ENCODE assay signal across 12 cellular contexts in the genomic region with DNA sequence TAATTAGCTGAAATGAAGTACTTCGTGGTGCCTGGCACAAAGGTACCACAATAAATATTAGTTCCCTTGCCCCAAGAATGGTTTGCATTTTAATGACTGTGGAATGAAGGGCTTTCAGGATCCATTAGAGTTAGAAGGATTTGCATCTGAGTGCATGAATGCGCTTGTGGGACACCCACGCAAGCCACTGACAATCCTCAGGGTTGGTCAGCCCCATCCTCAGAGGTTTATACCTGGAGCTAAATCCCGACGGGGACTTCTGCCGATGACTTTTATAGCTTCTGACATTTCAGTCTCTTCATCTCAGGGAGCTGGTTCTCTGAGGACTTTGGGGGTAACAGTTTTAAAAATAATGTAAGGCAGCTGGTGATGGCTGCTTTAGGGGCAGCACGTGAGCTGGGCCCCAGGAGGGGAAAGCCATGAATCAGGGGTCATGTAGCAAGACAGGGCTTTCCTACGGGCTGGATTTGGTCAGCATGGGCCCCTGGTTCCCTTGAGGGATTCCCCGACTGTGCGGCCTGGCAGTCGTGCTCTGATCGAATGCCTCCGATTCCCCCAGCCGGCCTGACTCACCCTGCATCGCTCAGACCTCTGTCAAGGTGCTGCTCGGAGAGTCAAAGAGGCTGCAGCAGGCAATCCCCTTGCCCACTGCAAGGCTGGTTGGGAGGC. TPM values are rescaled to one million over a fixed set of nuclear protein-coding genes. Genes with fewer than 3 reads are reported as not detected.
A peak's percentile ranks its signal among the peaks of the same experiment; 100 is the strongest.
DNase-seq lines count a peak whose midpoint lies in the region; ATAC-seq, FAIRE-seq and TF ChIP-seq lines count a peak whose summit lies in the region.
"Had no signal": no experiment of that assay in that cellular context is flagged by ENCODE, and none has a peak within 500 bp of the region (broad histone marks: within the 10 kb centered on the region; RNA-seq: fewer than 3 reads in every experiment).

No MANE protein-coding gene starts in this region.

- H3K9me3 Mint-ChIP-seq in natural killer cell = no peaks in the 10 kb centered on the region
- H3K9me3 Mint-ChIP-seq: naive thymus-derived CD8-positive, alpha-beta T cell had no signal

- no peaks in the 10 kb centered on the region for H3K9me3 ChIP-seq in K562 (replicated peaks; ENCODE audit: control insufficient read depth, insufficient read depth, low read depth, low read length)

- H4K20me1 ChIP-seq in K562 (replicated peaks; ENCODE audit: control insufficient read depth, insufficient read depth, low read length) = 0 out of 2 replicates have a peak, but pooled peaks cover 5% of the 10 kb centered on the region

- peaks cover 33 to 52% of the 10 kb centered on the region in 2 experiments for H3K27me3 ChIP-seq in K562 (ENCODE audit: control insufficient read depth in 2 of 2, insufficient read depth in 2 of 2, low read length in 2 of 2)

- no peak overlapping the region for H3K4me3 ChIP-seq in K562
- H3K4me3 ChIP-seq: SK-N-MC had no signal

- TF ChIP-seq POLR2A in K562 (conservative IDR thresholded peaks at IDR 0.05) = no peak

- no peaks in the 10 kb centered on the region; a peak in 1 of 5 replicates for H3K4me1 ChIP-seq in K562 (replicated peaks in 1 of 2; ENCODE audit: control insufficient read depth in 2 of 2, insufficient read depth in 2 of 2, low read length in 2 of 2)

- BruUV-seq in K562 (replicated peaks; lab: Mats Ljungman, UMichigan) = no TSS peak

- no peaks in the 10 kb centered on the region for H3K36me3 Mint-ChIP-seq in natural killer cell
- H3K36me3 Mint-ChIP-seq: naive thymus-derived CD8-positive, alpha-beta T cell had no signal

- DNase-seq in K562 (ENCODE audit: extremely low read depth in 1 of 4, low spot score in 3 of 4) (no peak), LoVo (ENCODE audit: low spot score) (no peak), G401 (ENCODE audit: low spot score) (no peak), mucosa of gallbladder (ENCODE audit: low spot score) (no peak), natural killer cell (no peak)
- DNase-seq: Calu3; naive thymus-derived CD8-positive, alpha-beta T cell; stimulated activated naive CD4-positive, alpha-beta T cell had no signal

- FAIRE-seq in K562 (lab: Jason Lieb, UNC) = no peak

- POLR2A ChIA-PET in K562 (lab: Yijun Ruan, JAX) = interaction anchor here (0.6 to 1.0 kb wide), 3 partner anchors 12 to 112 kb away, joined by 3 to 4 read pairs (median 4); no protein-coding TSS in a partner anchor

- ATAC-seq in GM18498 (IDR thresholded peaks at IDR 0.05; ENCODE audit: unreplicated experiment) = peak; percentile 36
- peak; percentile 61 for ATAC-seq in GM19463 (IDR thresholded peaks at IDR 0.05; ENCODE audit: unreplicated experiment)
- peak; percentile 27 for ATAC-seq in HG03060 (IDR thresholded peaks at IDR 0.05; ENCODE audit: low read depth, unreplicated experiment)
- ATAC-seq in K562 = no peak; the same call in 2 of the 3 replicates
- ATAC-seq in natural killer cell = no peak
- ATAC-seq: naive thymus-derived CD8-positive, alpha-beta T cell had no signal

- no peak for TF ChIP-seq EP300 in K562 (IDR thresholded peaks at IDR 0.05; ENCODE audit: low read length)

- no peak for TF ChIP-seq CTCF in K562 (IDR thresholded peaks at IDR 0.05 in 2 of 3, conservative IDR thresholded peaks at IDR 0.05 in 1 of 3; ENCODE audit: insufficient read depth in 2 of 3, low read depth in 1 of 3, low read length in 3 of 3)
- TF ChIP-seq CTCF in natural killer cell (IDR thresholded peaks at IDR 0.05) = no peak

- no peak for TF ChIP-seq RAD21 in K562 (CRISPR knock-in tag; conservative IDR thresholded peaks at IDR 0.05 in 1 of 2, IDR thresholded peaks at IDR 0.05 in 1 of 2)

- H3K9me1 ChIP-seq in K562 (ENCODE audit: control insufficient read depth, insufficient read depth, low read length) = no peaks in the 10 kb centered on the region

- no peak overlapping the region for H3K27ac ChIP-seq in K562 (ENCODE audit: extremely low read depth, low read depth, low read length)
- H3K27ac ChIP-seq: SK-N-MC had no signal

- no peaks in the 10 kb centered on the region for H3K79me2 ChIP-seq in K562 (ENCODE audit: control insufficient read depth, insufficient read depth, low read length)

- H3K27ac Mint-ChIP-seq in natural killer cell = no peak overlapping the region

- WGBS in K562 (ENCODE audit: insufficient coverage, low coverage, missing lambda C conversion rate) = 10% methylated on average over 16 of the region's 16 CpGs

- H3K36me3 ChIP-seq in K562 (ENCODE audit: control insufficient read depth, insufficient read depth, low read length) = no peaks in the 10 kb centered on the region

- CTCF ChIA-PET in K562 (lab: Yijun Ruan, JAX; ENCODE audit: low intra/inter-chr PET ratio) = no interaction called here

- H2AFZ ChIP-seq in K562 (ENCODE audit: low read depth, low read length) = no peak overlapping the region

- H3K27me3 Mint-ChIP-seq in natural killer cell (ENCODE audit: low read depth in 2 of 2) = peaks cover 28 to 63% of the 10 kb centered on the region in 2 donors
- H3K27me3 Mint-ChIP-seq: naive thymus-derived CD8-positive, alpha-beta T cell had no signal

- no peak overlapping the region for H3K4me2 ChIP-seq in K562 (ENCODE audit: insufficient read depth, low read length)

- H3K4me3 Mint-ChIP-seq in natural killer cell = no peak overlapping the region

- peaks cover 18 to 26% of the 10 kb centered on the region in 2 donors for H3K4me1 Mint-ChIP-seq in natural killer cell

- intact Hi-C loops in K562 (cut with micrococcal nuclease) = no loop called here
- intact Hi-C loops in natural killer cell (cut with micrococcal nuclease) = no loop called here

- H3K9ac ChIP-seq in K562 (ENCODE audit: insufficient read depth in 1 of 2, low read depth in 2 of 2, low read length in 2 of 2) = no peak overlapping the region

- in situ Hi-C loops in K562 (cut with MboI) (no loop called here), G401 (cut with HindIII; ENCODE audit: low sequenced_read_pairs) (no loop called here)

TF ChIP-seq in K562, 482 proteins besides CTCF, POLR2A, EP300 and RAD21 (continues in another document):
- TF ChIP-seq RBM17 (IDR thresholded peaks at IDR 0.05; ENCODE audit: borderline replicate concordance, low read depth, low read length) = no peak
- TF ChIP-seq FOS (IDR thresholded peaks at IDR 0.05; ENCODE audit: extremely low read depth, insufficient read length) = no peak
- TF ChIP-seq EGR1 (conservative IDR thresholded peaks at IDR 0.05) = peak; percentile 28; the same call in 1 of the 2 replicates

RNA-seq across cellular contexts. Expression of gene IL10, which starts 20.8 kb away (rescaled TPM):
- total RNA-seq in K562 (2011; cell fraction: chromatin; rRNA removed; ENCODE audit: low replicate concordance) = not detected in 2 replicates
- total RNA-seq in K562 (2011; cell fraction: nucleolus; rRNA removed) = not detected in 2 replicates
- not detected in 2 replicates for total RNA-seq in K562 (2011; cell fraction: nucleoplasm; rRNA removed)
- total RNA-seq in K562 (2014; rRNA removed) = not detected in 2 replicates
- not detected in 2 replicates for total RNA-seq in K562 (2014; rRNA removed; fragmentation: Illumina TruSeq; extraction: Trizol)
- not detected in 2 replicates for total RNA-seq in K562 (2015; rRNA removed; fragmentation: Illumina TruSeq; extraction: Trizol)
- not detected in 2 replicates for total RNA-seq in K562 (2021)
- polyA plus RNA-seq in K562 (2011; rRNA removed) = 0.05 and 0.29 TPM in 2 replicates
- polyA plus RNA-seq in K562 (2011; cell fraction: cytosol; rRNA removed) = 0.66 TPM in 1 of 2 replicates, not detected in the other
- polyA plus RNA-seq in K562 (2011; cell fraction: nucleus; rRNA removed) = 0.49 TPM in 1 of 2 replicates, not detected in the other
- polyA plus RNA-seq in K562 (2012) = 0.13 and 0.58 TPM in 2 replicates
- polyA plus RNA-seq in K562 (2014; fragmentation: Illumina TruSeq; extraction: Trizol) = not detected in 2 replicates
- not detected for polyA plus RNA-seq in K562 (2014; fragmentation: Nextera tagmentation; extraction: Ambion mirVana)
- polyA plus RNA-seq in K562 (2014; rRNA removed) = not detected in 2 replicates
- not detected in 2 replicates for polyA minus RNA-seq in K562 (2011; rRNA and poly(A)+ RNA removed)
- not detected in 2 replicates for polyA minus RNA-seq in K562 (2011; cell fraction: cytosol; rRNA and poly(A)+ RNA removed)
- polyA minus RNA-seq in K562 (2011; cell fraction: nucleus; rRNA and poly(A)+ RNA removed) = 0.89 TPM in 1 of 2 replicates, not detected in the other
- not detected in 2 replicates for total RNA-seq in G401 (2014; rRNA removed; shearing (Covaris generic))
- total RNA-seq in mucosa of gallbladder = 1.4 TPM
- total RNA-seq in natural killer cell = 1 to 10 TPM in 1 of 3 donors, not detected in 2; 1.0 TPM
- total RNA-seq: Calu3; naive thymus-derived CD8-positive, alpha-beta T cell had no signal
- polyA plus RNA-seq: naive thymus-derived CD8-positive, alpha-beta T cell had no signal

RNA-seq across cellular contexts. Expression of gene IL19, which starts 22.5 kb away (rescaled TPM):
- not detected in 2 replicates for total RNA-seq in K562 (2011; cell fraction: chromatin; rRNA removed; ENCODE audit: low replicate concordance)
- not detected in 2 replicates for total RNA-seq in K562 (2011; cell fraction: nucleolus; rRNA removed)
- not detected in 2 replicates for total RNA-seq in K562 (2011; cell fraction: nucleoplasm; rRNA removed)
- not detected in 2 replicates for total RNA-seq in K562 (2014; rRNA removed)
- total RNA-seq in K562 (2014; rRNA removed; fragmentation: Illumina TruSeq; extraction: Trizol) = not detected in 2 replicates
- not detected in 2 replicates for total RNA-seq in K562 (2015; rRNA removed; fragmentation: Illumina TruSeq; extraction: Trizol)
- not detected in 2 replicates for total RNA-seq in K562 (2021)
- polyA plus RNA-seq in K562 (2011; rRNA removed) = not detected in 2 replicates
- not detected in 2 replicates for polyA plus RNA-seq in K562 (2011; cell fraction: cytosol; rRNA removed)
- not detected in 2 replicates for polyA plus RNA-seq in K562 (2011; cell fraction: nucleus; rRNA removed)
- polyA plus RNA-seq in K562 (2012) = not detected in 2 replicates
- not detected in 2 replicates for polyA plus RNA-seq in K562 (2014; fragmentation: Illumina TruSeq; extraction: Trizol)
- not detected for polyA plus RNA-seq in K562 (2014; fragmentation: Nextera tagmentation; extraction: Ambion mirVana)
- polyA plus RNA-seq in K562 (2014; rRNA removed) = not detected in 2 replicates
- polyA minus RNA-seq in K562 (2011; rRNA and poly(A)+ RNA removed) = not detected in 2 replicates
- polyA minus RNA-seq in K562 (2011; cell fraction: cytosol; rRNA and poly(A)+ RNA removed) = not detected in 2 replicates
- not detected in 2 replicates for polyA minus RNA-seq in K562 (2011; cell fraction: nucleus; rRNA and poly(A)+ RNA removed)
- not detected in 2 replicates for total RNA-seq in G401 (2014; rRNA removed; shearing (Covaris generic))
- not detected for total RNA-seq in mucosa of gallbladder
- total RNA-seq in natural killer cell = not detected
- total RNA-seq: Calu3; naive thymus-derived CD8-positive, alpha-beta T cell had no signal
- polyA plus RNA-seq: naive thymus-derived CD8-positive, alpha-beta T cell had no signal

Comparison
In these comparisons a context has a peak if more than half of its experiments do, and no peak if none do; other contexts are left out.
1. ATAC-seq: peak in GM18498 (single experiment), GM19463 (single experiment) and HG03060 (single experiment); none in K562 (single experiment) and natural killer cell (0 of 3).